ENCODE assay signal across 16 cellular contexts in genomic region chr14:100466111-100466856, GRCh38.
"Had no signal": no experiment of that assay in that cellular context is flagged by ENCODE, and none has a peak within 500 bp of the region (broad histone marks: within the 10 kb centered on the region; RNA-seq: fewer than 3 reads in every experiment).

No MANE protein-coding gene starts in this region.

- H3K4me1 ChIP-seq: left ventricle myocardium inferior, right lobe of liver, transverse colon had no signal

- H3K27me3 ChIP-seq: neutrophil, right lobe of liver, transverse colon had no signal

- H3K27ac Mint-ChIP-seq: activated naive CD8-positive, alpha-beta T cell treated with anti-CD3 and anti-CD28 coated beads, Interleukin-2, amount 50 U/mL, for 24 hours; naive thymus-derived CD4-positive, alpha-beta T cell; T-helper 2 cell treated with Interferon-gamma antibody and Interleukin-4, amounts not matched to agents 5 μg/mL and 100 μg/mL, for 36 hours had no signal

- H3K36me3 ChIP-seq: right lobe of liver, transverse colon had no signal

- DNase-seq: activated naive CD4-positive, alpha-beta T cell; activated naive CD8-positive, alpha-beta T cell treated with anti-CD3 and anti-CD28 coated beads, Interleukin-2, amount 50 U/mL, for 24 hours; activated T-cell treated with anti-CD3 and anti-CD28 coated beads for 4 hours; aorta; effector CD8-positive, alpha-beta T cell; foreskin melanocyte; head of caudate nucleus; islet precursor cell; left ventricle myocardium inferior; mucosa of descending colon; naive thymus-derived CD4-positive, alpha-beta T cell; right lobe of liver; stimulated activated naive CD8-positive, alpha-beta T cell treated with anti-CD3 and anti-CD28 coated beads, Interleukin-15, Interleukin-2, amounts not matched to agents 100 U/mL and 50 U/mL, for 24 hours; transverse colon had no signal

- H3K9me3 ChIP-seq: left ventricle myocardium inferior, mucosa of descending colon, neutrophil, right lobe of liver, transverse colon had no signal

- H3K4me3 Mint-ChIP-seq: activated naive CD8-positive, alpha-beta T cell treated with anti-CD3 and anti-CD28 coated beads, Interleukin-2, amount 50 U/mL, for 24 hours; naive thymus-derived CD4-positive, alpha-beta T cell; T-helper 2 cell treated with Interferon-gamma antibody and Interleukin-4, amounts not matched to agents 5 μg/mL and 100 μg/mL, for 36 hours had no signal

- ATAC-seq: activated naive CD8-positive, alpha-beta T cell treated with anti-CD3 and anti-CD28 coated beads, Interleukin-2, amount 50 U/mL, for 24 hours; mucosa of descending colon; naive thymus-derived CD4-positive, alpha-beta T cell; right lobe of liver; stimulated activated naive CD8-positive, alpha-beta T cell treated with anti-CD3 and anti-CD28 coated beads, Interleukin-15, Interleukin-2, amounts not matched to agents 100 U/mL and 50 U/mL, for 24 hours had no signal

- H3K9me3 Mint-ChIP-seq: activated naive CD8-positive, alpha-beta T cell treated with anti-CD3 and anti-CD28 coated beads, Interleukin-2, amount 50 U/mL, for 24 hours; naive thymus-derived CD4-positive, alpha-beta T cell; T-helper 2 cell treated with Interferon-gamma antibody and Interleukin-4, amounts not matched to agents 5 μg/mL and 100 μg/mL, for 36 hours had no signal

- H3K27me3 Mint-ChIP-seq: activated naive CD8-positive, alpha-beta T cell treated with anti-CD3 and anti-CD28 coated beads, Interleukin-2, amount 50 U/mL, for 24 hours had no signal

- H3K27ac ChIP-seq: left ventricle myocardium inferior, neutrophil, right lobe of liver, transverse colon had no signal

- H3K4me3 ChIP-seq: left ventricle myocardium inferior, mucosa of descending colon, right lobe of liver, transverse colon had no signal
